In genomic region chr12:11836282-11836963, GRCh38 we compare ENCODE assay signal across 8 cellular contexts.
A peak's percentile ranks its signal among the peaks of the same experiment; 100 is the strongest.
DNase-seq lines count a peak whose midpoint lies in the region; ATAC-seq and TF ChIP-seq lines count a peak whose summit lies in the region.

No MANE protein-coding gene starts in this region.

- H3K4me1 Mint-ChIP-seq in T-helper 1 cell treated with Interleukin-12 subunit alpha and Interleukin-12 subunit beta and Interleukin-4 antibody, amounts not matched to agents 30 μg/mL and 1 μg/mL, for 36 hours (ENCODE audit: low read depth) = peaks cover 65% of the 10 kb centered on the region
- peaks cover 10% of the 10 kb centered on the region for H3K4me1 Mint-ChIP-seq in nephron progenitor cell

- no peaks in the 10 kb centered on the region for H3K9me3 ChIP-seq in BE2C

- H3K27ac Mint-ChIP-seq in T-helper 1 cell treated with Interleukin-12 subunit alpha and Interleukin-12 subunit beta and Interleukin-4 antibody, amounts not matched to agents 30 μg/mL and 1 μg/mL, for 36 hours = peak overlapping the region; percentile 76
- H3K27ac Mint-ChIP-seq in nephron progenitor cell = no peak overlapping the region

- no peaks in the 10 kb centered on the region for H3K9me3 Mint-ChIP-seq in T-helper 1 cell treated with Interleukin-12 subunit alpha and Interleukin-12 subunit beta and Interleukin-4 antibody, amounts not matched to agents 30 μg/mL and 1 μg/mL, for 36 hours
- no peaks in the 10 kb centered on the region for H3K9me3 Mint-ChIP-seq in nephron progenitor cell

- no peaks in the 10 kb centered on the region for H3K36me3 ChIP-seq in BE2C

- intact Hi-C loops in Right ventricle myocardium superior (cut with DNase I) = no loop called here

- no peak overlapping the region for H3K4me3 ChIP-seq in BE2C (ENCODE audit: low read depth, low read length)

- H3K27me3 Mint-ChIP-seq in T-helper 1 cell treated with Interleukin-12 subunit alpha and Interleukin-12 subunit beta and Interleukin-4 antibody, amounts not matched to agents 30 μg/mL and 1 μg/mL, for 36 hours (ENCODE audit: low read depth) = no peaks in the 10 kb centered on the region
- no peaks in the 10 kb centered on the region for H3K27me3 Mint-ChIP-seq in nephron progenitor cell (ENCODE audit: low read depth, poor library complexity)

- H3K36me3 Mint-ChIP-seq in T-helper 1 cell treated with Interleukin-12 subunit alpha and Interleukin-12 subunit beta and Interleukin-4 antibody, amounts not matched to agents 30 μg/mL and 1 μg/mL, for 36 hours (ENCODE audit: low read depth) = peaks cover 64% of the 10 kb centered on the region
- H3K36me3 Mint-ChIP-seq in nephron progenitor cell (ENCODE audit: low read depth) = peaks cover 29% of the 10 kb centered on the region

- ATAC-seq in HG03066 (IDR thresholded peaks at IDR 0.05; ENCODE audit: low read depth, unreplicated experiment) (peak; percentile 87), Right ventricle myocardium superior (ENCODE audit: poor library complexity) (peak; percentile 24)

- peak overlapping the region; percentile 71 for H3K4me3 Mint-ChIP-seq in T-helper 1 cell treated with Interleukin-12 subunit alpha and Interleukin-12 subunit beta and Interleukin-4 antibody, amounts not matched to agents 30 μg/mL and 1 μg/mL, for 36 hours
- H3K4me3 Mint-ChIP-seq in nephron progenitor cell = no peak overlapping the region

- H3K27me3 ChIP-seq in BE2C = no peaks in the 10 kb centered on the region

- H3K4me1 ChIP-seq in BE2C = peaks cover 13% of the 10 kb centered on the region

- DNase-seq in stimulated activated naive CD4-positive, alpha-beta T cell treated with Interleukin-2 at 50 U/mL for 16 hours (lab: John Stamatoyannopoulos, UW) = peak; percentile 77
- no peak for DNase-seq in stimulated activated naive CD4-positive, alpha-beta T cell (lab: John Stamatoyannopoulos, UW)
- DNase-seq in Right ventricle myocardium superior = peak; percentile 46
- DNase-seq in stimulated activated CD8-positive, alpha-beta memory T cell treated with anti-CD3 and anti-CD28 coated beads, Interleukin-7, amount 100 ng/mL, for 4 hours (ENCODE audit: low read depth in 2 of 2) = peak; percentile 24
- no peak for DNase-seq in BE2C
- DNase-seq in nephron progenitor cell = no peak

- no peak for TF ChIP-seq CTCF in BE2C (IDR thresholded peaks at IDR 0.05; ENCODE audit: low read depth, low read length)
- no peak for TF ChIP-seq CTCF in nephron progenitor cell (IDR thresholded peaks at IDR 0.05)

Comparison
In these comparisons a context has a peak if more than half of its experiments do, and no peak if none do; other contexts are left out.
1. DNase-seq: peak in stimulated activated naive CD4-positive, alpha-beta T cell treated with Interleukin-2 at 50 U/mL for 16 hours (single experiment), Right ventricle myocardium superior (single experiment) and stimulated activated CD8-positive, alpha-beta memory T cell treated with anti-CD3 and anti-CD28 coated beads, Interleukin-7, amount 100 ng/mL, for 4 hours (2 of 2); none in stimulated activated naive CD4-positive, alpha-beta T cell (0 of 6), BE2C (single experiment) and nephron progenitor cell (single experiment).